8 cellular contexts compared by ENCODE assay signal in genomic region chr11:63937713-63938480, GRCh38. TPM values are rescaled to one million over a fixed set of nuclear protein-coding genes. Genes with fewer than 3 reads are reported as not detected.
DNase-seq lines count a peak whose midpoint lies in the region; ATAC-seq and TF ChIP-seq lines count a peak whose summit lies in the region.

No MANE protein-coding gene starts in this region.

- H2AFZ ChIP-seq in OCI-LY7 (ENCODE audit: low read length) = peak overlapping the region; percentile 95

- peak; percentile 10 for ATAC-seq in HG02852 (IDR thresholded peaks at IDR 0.05; ENCODE audit: unreplicated experiment)
- peak; percentile 13 for ATAC-seq in effector memory CD8-positive, alpha-beta T cell (replicated peaks)
- ATAC-seq in natural killer cell treated with Interleukin-12 subunit alpha and Interleukin-12 subunit beta and Interleukin-15 and Interleukin-18, amount 100 ng/mL, for 72 hours = peak in 1 of 2 donors; percentile 1

- 0 out of 2 replicates have a peak, but pooled peaks cover 5% of the 10 kb centered on the region for H4K20me1 ChIP-seq in OCI-LY7 (ENCODE audit: insufficient read depth, low read length)

- H3K27ac ChIP-seq in OCI-LY7 (ENCODE audit: low read depth, low read length, poor library complexity, severe bottlenecking) (peak overlapping the region; percentile 84), adrenal gland (peak overlapping the region in 2 of 5 donors; percentile 50 to 77)

- peaks cover 15% of the 10 kb centered on the region for H3K36me3 Mint-ChIP-seq in activated T-cell treated with anti-CD3 and anti-CD28 coated beads, Interleukin-2, amount 50 U/mL, for 24 hours (ENCODE audit: low read depth)
- H3K36me3 Mint-ChIP-seq in effector memory CD8-positive, alpha-beta T cell (ENCODE audit: insufficient read depth) = peaks cover 23% of the 10 kb centered on the region
- H3K36me3 Mint-ChIP-seq in natural killer cell treated with Interleukin-12 subunit alpha and Interleukin-12 subunit beta and Interleukin-15 and Interleukin-18, amount 100 ng/mL, for 72 hours = no peaks in the 10 kb centered on the region

- peak overlapping the region; percentile 83 for H3K27ac Mint-ChIP-seq in activated T-cell treated with anti-CD3 and anti-CD28 coated beads, Interleukin-2, amount 50 U/mL, for 24 hours
- peak overlapping the region; percentile 82 to 92 for H3K27ac Mint-ChIP-seq in effector memory CD8-positive, alpha-beta T cell
- peak overlapping the region; percentile 79 to 86 for H3K27ac Mint-ChIP-seq in natural killer cell treated with Interleukin-12 subunit alpha and Interleukin-12 subunit beta and Interleukin-15 and Interleukin-18, amount 100 ng/mL, for 72 hours

- peak overlapping the region; percentile 81 for H3K4me3 Mint-ChIP-seq in activated T-cell treated with anti-CD3 and anti-CD28 coated beads, Interleukin-2, amount 50 U/mL, for 24 hours
- H3K4me3 Mint-ChIP-seq in effector memory CD8-positive, alpha-beta T cell = peak overlapping the region; percentile 85 to 86
- H3K4me3 Mint-ChIP-seq in natural killer cell treated with Interleukin-12 subunit alpha and Interleukin-12 subunit beta and Interleukin-15 and Interleukin-18, amount 100 ng/mL, for 72 hours = peak overlapping the region; percentile 94

- H3K9me2 ChIP-seq in OCI-LY7 (ENCODE audit: insufficient read depth, low read length) = no peaks in the 10 kb centered on the region

- intact Hi-C loops in OCI-LY7 (cut with micrococcal nuclease; ENCODE audit: unreplicated experiment) (loop anchor here (2.0 to 5.0 kb wide), 4 partner anchors 21 to 266 kb away; partner anchors contain the start of genes ATL3, MARK2, RCOR2 and ZFTA), adrenal gland (cut with DNase I) (no loop called here)

- peaks cover 19% of the 10 kb centered on the region for H3K79me2 ChIP-seq in OCI-LY7 (ENCODE audit: insufficient read depth, low read depth, low read length)

- no peaks in the 10 kb centered on the region for H3K27me3 Mint-ChIP-seq in activated T-cell treated with anti-CD3 and anti-CD28 coated beads, Interleukin-2, amount 50 U/mL, for 24 hours
- H3K27me3 Mint-ChIP-seq in effector memory CD8-positive, alpha-beta T cell = no peaks in the 10 kb centered on the region
- H3K27me3 Mint-ChIP-seq in natural killer cell treated with Interleukin-12 subunit alpha and Interleukin-12 subunit beta and Interleukin-15 and Interleukin-18, amount 100 ng/mL, for 72 hours = no peaks in the 10 kb centered on the region

- BruUV-seq in OCI-LY7 (replicated peaks; lab: Mats Ljungman, UMichigan) = no TSS peak

- no peaks in the 10 kb centered on the region for H3K27me3 ChIP-seq in adrenal gland

- peaks cover 26% of the 10 kb centered on the region for H3K4me1 Mint-ChIP-seq in activated T-cell treated with anti-CD3 and anti-CD28 coated beads, Interleukin-2, amount 50 U/mL, for 24 hours (ENCODE audit: low read depth)
- H3K4me1 Mint-ChIP-seq in effector memory CD8-positive, alpha-beta T cell (ENCODE audit: low read depth in 2 of 2) = peaks cover 17% of the 10 kb centered on the region in 2 donors
- H3K4me1 Mint-ChIP-seq in natural killer cell treated with Interleukin-12 subunit alpha and Interleukin-12 subunit beta and Interleukin-15 and Interleukin-18, amount 100 ng/mL, for 72 hours (ENCODE audit: low read depth in 2 of 2) = peaks cover 16 to 28% of the 10 kb centered on the region in 2 donors

- no peak for TF ChIP-seq POLR2A in adrenal gland (IDR thresholded peaks at IDR 0.05)

- TF ChIP-seq CTCF in OCI-LY7 (conservative IDR thresholded peaks at IDR 0.05; ENCODE audit: low read length) (peak; percentile 42; the same call in 1 of the 2 replicates), adrenal gland (IDR thresholded peaks at IDR 0.05) (peak in 1 of 6 experiments; percentile 5)

- H3K36me3 ChIP-seq in OCI-LY7 (ENCODE audit: insufficient read depth, low read length) (peaks cover 13% of the 10 kb centered on the region), adrenal gland (replicated peaks in 1 of 2) (no peaks in the 10 kb centered on the region)

- H3K9me3 ChIP-seq in OCI-LY7 (ENCODE audit: low read length) (no peaks in the 10 kb centered on the region), adrenal gland (replicated peaks in 1 of 3) (no peaks in the 10 kb centered on the region)

- POLR2A ChIA-PET in OCI-LY7 (lab: Charles Lee) = interaction anchor here (0.6 to 1.0 kb wide), 3 partner anchors 12 to 100 kb away, joined by 3 to 4 read pairs (median 4); no protein-coding TSS in a partner anchor

- H3K9me3 Mint-ChIP-seq in activated T-cell treated with anti-CD3 and anti-CD28 coated beads, Interleukin-2, amount 50 U/mL, for 24 hours = no peaks in the 10 kb centered on the region
- no peaks in the 10 kb centered on the region for H3K9me3 Mint-ChIP-seq in effector memory CD8-positive, alpha-beta T cell
- H3K9me3 Mint-ChIP-seq in natural killer cell treated with Interleukin-12 subunit alpha and Interleukin-12 subunit beta and Interleukin-15 and Interleukin-18, amount 100 ng/mL, for 72 hours = no peaks in the 10 kb centered on the region

- H3K4me2 ChIP-seq in OCI-LY7 (ENCODE audit: low read length) = peak overlapping the region; percentile 90

- peak overlapping the region; percentile 70 for H3K4me3 ChIP-seq in OCI-LY7 (ENCODE audit: low read depth, low read length, poor library complexity, severe bottlenecking)
- peak overlapping the region in 2 of 4 donors; percentile 64 to 68 for H3K4me3 ChIP-seq in adrenal gland

- 24 to 27% (median 26%) methylated on average over 27 to 30 of the region's 30 CpGs for WGBS in adrenal gland, 4 donors

- CTCF ChIA-PET in OCI-LY7 (lab: Charles Lee; ENCODE audit: unreplicated experiment) = no interaction called here

- no peak for DNase-seq in activated T-cell treated with anti-CD3 and anti-CD28 coated beads, Interleukin-2, amount 50 U/mL, for 24 hours
- no peak for DNase-seq in activated T-cell treated with anti-CD3 and anti-CD28 coated beads, Interleukin-2, amount 50 U/mL, for 1 hour
- DNase-seq in OCI-LY7 (ENCODE audit: low spot score) = peak; percentile 78
- DNase-seq in effector memory CD8-positive, alpha-beta T cell = no peak
- no peak for DNase-seq in natural killer cell treated with Interleukin-12 subunit alpha and Interleukin-12 subunit beta and Interleukin-15 and Interleukin-18, amount 100 ng/mL, for 72 hours (ENCODE audit: low spot score)
- no peak for DNase-seq in hypothalamus (lab: John Stamatoyannopoulos, UW)
- DNase-seq in adrenal gland = no peak

- H3K4me1 ChIP-seq in OCI-LY7 (ENCODE audit: insufficient read depth, low read length, poor library complexity, severe bottlenecking) = peaks cover 24% of the 10 kb centered on the region
- peaks cover 6 to 20% of the 10 kb centered on the region in 2 donors for H3K4me1 ChIP-seq in adrenal gland (replicated peaks in 1 of 2)

RNA-seq across cellular contexts. Expression of gene NAA40, which starts 0.9 kb away (rescaled TPM):
- total RNA-seq in OCI-LY7 (2014; rRNA removed; shearing (Covaris generic)) = 24.5 and 34.5 TPM in 2 replicates
- total RNA-seq in OCI-LY7 (2022) (45.1 and 45.5 TPM in 2 replicates), adrenal gland (10 to 100 TPM; 11.6 to 61.3 (median 20.0) TPM)
- total RNA-seq in natural killer cell treated with Interleukin-12 subunit alpha and Interleukin-12 subunit beta and Interleukin-15 and Interleukin-18, amount 100 ng/mL, for 72 hours = 10 to 100 TPM; 29.4 to 43.8 TPM
- polyA plus RNA-seq in adrenal gland = 10 to 100 TPM; 13.0 to 37.0 (median 29.7) TPM

RNA-seq across cellular contexts. Expression of gene RCOR2, which starts 20.9 kb away (rescaled TPM):
- total RNA-seq in OCI-LY7 (2014; rRNA removed; shearing (Covaris generic)) = 2.1 and 2.4 TPM in 2 replicates
- total RNA-seq in OCI-LY7 (2022) (2.4 and 3.2 TPM in 2 replicates), adrenal gland (1 to 10 TPM in 5 of 8 donors, under 1 TPM in 1, not detected in 2; 0.52 to 1.8 (median 1.2) TPM)
- total RNA-seq in natural killer cell treated with Interleukin-12 subunit alpha and Interleukin-12 subunit beta and Interleukin-15 and Interleukin-18, amount 100 ng/mL, for 72 hours = not detected
- 1 to 10 TPM in 1 of 3 donors, under 1 TPM in 2; 0.33 to 4.5 (median 0.64) TPM for polyA plus RNA-seq in adrenal gland

RNA-seq across cellular contexts. Expression of gene COX8A, which starts 36.5 kb away (rescaled TPM):
- 523 and 811 TPM in 2 replicates for total RNA-seq in OCI-LY7 (2014; rRNA removed; shearing (Covaris generic))
- total RNA-seq in OCI-LY7 (2022) (373 and 448 TPM in 2 replicates), adrenal gland (100 to 1,000 TPM; 390 to 690 (median 426) TPM)
- 100 to 1,000 TPM; 383 to 427 TPM for total RNA-seq in natural killer cell treated with Interleukin-12 subunit alpha and Interleukin-12 subunit beta and Interleukin-15 and Interleukin-18, amount 100 ng/mL, for 72 hours
- 100 to 1,000 TPM; 279 to 810 (median 358) TPM for polyA plus RNA-seq in adrenal gland

RNA-seq across cellular contexts. Expression of gene OTUB1, which starts 48.3 kb away (rescaled TPM):
- 51.9 and 72.4 TPM in 2 replicates for total RNA-seq in OCI-LY7 (2014; rRNA removed; shearing (Covaris generic))
- total RNA-seq in OCI-LY7 (2022) = 88.1 and 88.5 TPM in 2 replicates
- 10 to 100 TPM; 87.8 to 96.6 TPM for total RNA-seq in natural killer cell treated with Interleukin-12 subunit alpha and Interleukin-12 subunit beta and Interleukin-15 and Interleukin-18, amount 100 ng/mL, for 72 hours
- 10 to 100 TPM; 41.4 to 93.7 (median 67.7) TPM for total RNA-seq in adrenal gland
- polyA plus RNA-seq in adrenal gland = 10 to 100 TPM; 59.7 to 70.6 (median 60.5) TPM
